Comparison of ENCODE assay signal across 1 cellular context in genomic region chr2:74501335-74502071, GRCh38.
A peak's percentile ranks its signal among the peaks of the same experiment; 100 is the strongest.
TF ChIP-seq lines count a peak whose summit lies in the region.

No MANE protein-coding gene starts in this region.

TF ChIP-seq in HepG2, 621 proteins besides CTCF, POLR2A, EP300 and RAD21 (continued from another document and continues in another):
- TF ChIP-seq ZNF407 (CRISPR knock-in tag; IDR thresholded peaks at IDR 0.05; ENCODE audit: not compliant biosample characterization) = no peak
- TF ChIP-seq IKZF4 (CRISPR knock-in tag; IDR thresholded peaks at IDR 0.05; ENCODE audit: borderline replicate concordance, low read depth, not compliant biosample characterization) = peak; percentile 17
- TF ChIP-seq ZNF121 (CRISPR knock-in tag; IDR thresholded peaks at IDR 0.05) = no peak
- no peak for TF ChIP-seq FOXK1 (CRISPR knock-in tag; IDR thresholded peaks at IDR 0.05; ENCODE audit: borderline replicate concordance, low read depth)
- TF ChIP-seq ZNF10 (CRISPR knock-in tag; IDR thresholded peaks at IDR 0.05; ENCODE audit: borderline replicate concordance, low read depth) = no peak
- 0 out of 2 replicates have a peak, but pooled peaks have one; percentile 31 for TF ChIP-seq GATAD1 (CRISPR knock-in tag; IDR thresholded peaks at IDR 0.05)
- TF ChIP-seq BRCA1 (CRISPR knock-in tag; IDR thresholded peaks at IDR 0.05) = no peak
- TF ChIP-seq PAXIP1 (CRISPR knock-in tag; conservative IDR thresholded peaks at IDR 0.05) = no peak
- no peak for TF ChIP-seq CBX1 (IDR thresholded peaks at IDR 0.05; ENCODE audit: low read depth)
- peak; percentile 38; the same call in 1 of the 2 replicates for TF ChIP-seq TAF1 (CRISPR knock-in tag; IDR thresholded peaks at IDR 0.05)
- TF ChIP-seq SSRP1 (CRISPR knock-in tag; IDR thresholded peaks at IDR 0.05) = peak; percentile 66
- no peak for TF ChIP-seq GMEB2 (CRISPR knock-in tag; IDR thresholded peaks at IDR 0.05; ENCODE audit: low read depth)
- no peak for TF ChIP-seq MIER3 (CRISPR knock-in tag; IDR thresholded peaks at IDR 0.05; ENCODE audit: borderline replicate concordance)
- TF ChIP-seq IRF1 (CRISPR knock-in tag; IDR thresholded peaks at IDR 0.05; ENCODE audit: low read depth) = no peak
- no peak for TF ChIP-seq PTBP1 (IDR thresholded peaks at IDR 0.05; ENCODE audit: low read depth, low read length, poor library complexity, severe bottlenecking)
- no peak for TF ChIP-seq MBD4 (IDR thresholded peaks at IDR 0.05; ENCODE audit: borderline replicate concordance, low read length)
- TF ChIP-seq CEBPZ (IDR thresholded peaks at IDR 0.05; ENCODE audit: low read length) = no peak
- TF ChIP-seq ZMYM2 (CRISPR knock-in tag; IDR thresholded peaks at IDR 0.05) = no peak
- no peak for TF ChIP-seq ZNF570 (CRISPR knock-in tag; IDR thresholded peaks at IDR 0.05; ENCODE audit: borderline replicate concordance)
- no peak for TF ChIP-seq ZBTB49 (CRISPR knock-in tag; IDR thresholded peaks at IDR 0.05; ENCODE audit: borderline replicate concordance)
- TF ChIP-seq ZNF740 (CRISPR knock-in tag; IDR thresholded peaks at IDR 0.05) = no peak
- peak; percentile 33; the same call in 1 of the 2 replicates for TF ChIP-seq SALL1 (CRISPR knock-in tag; IDR thresholded peaks at IDR 0.05)
- no peak for TF ChIP-seq ATRX (CRISPR knock-in tag; IDR thresholded peaks at IDR 0.05; ENCODE audit: borderline replicate concordance)
- no peak for TF ChIP-seq CEBPB (IDR thresholded peaks at IDR 0.05; ENCODE audit: borderline replicate concordance, low read depth, low read length)
- no peak for TF ChIP-seq THYN1 (CRISPR knock-in tag; IDR thresholded peaks at IDR 0.05; ENCODE audit: borderline replicate concordance, low read depth)
- no peak for TF ChIP-seq CREM (IDR thresholded peaks at IDR 0.05)
- TF ChIP-seq CREM (CRISPR knock-in tag; IDR thresholded peaks at IDR 0.05) = no peak
- TF ChIP-seq ZNF777 (CRISPR knock-in tag; IDR thresholded peaks at IDR 0.05) = no peak
- TF ChIP-seq ZBTB1 (CRISPR knock-in tag; IDR thresholded peaks at IDR 0.05; ENCODE audit: borderline replicate concordance) = no peak
- 0 out of 2 replicates have a peak, but pooled peaks have one; percentile 10 for TF ChIP-seq ZNF616 (CRISPR knock-in tag; IDR thresholded peaks at IDR 0.05; ENCODE audit: low read depth)
- TF ChIP-seq MAX (IDR thresholded peaks at IDR 0.05) = no peak
- no peak for TF ChIP-seq HNRNPUL1 (IDR thresholded peaks at IDR 0.05; ENCODE audit: low read depth, low read length)
- no peak for TF ChIP-seq ZNF713 (CRISPR knock-in tag; IDR thresholded peaks at IDR 0.05)
- TF ChIP-seq ZNF503 (CRISPR knock-in tag; IDR thresholded peaks at IDR 0.05) = no peak
